12 cellular contexts compared by ENCODE assay signal in genomic region chr10:86348321-86349210, GRCh38. TPM values are rescaled to one million over a fixed set of nuclear protein-coding genes. Genes with fewer than 3 reads are reported as not detected.
DNase-seq lines count a peak whose midpoint lies in the region; ATAC-seq and TF ChIP-seq lines count a peak whose summit lies in the region.
"Had no signal": no experiment of that assay in that cellular context is flagged by ENCODE, and none has a peak within 500 bp of the region (broad histone marks: within the 10 kb centered on the region; RNA-seq: fewer than 3 reads in every experiment).

No MANE protein-coding gene starts in this region.

- H3K4me1 Mint-ChIP-seq in CD14-positive monocyte (peaks cover 3% of the 10 kb centered on the region), neural progenitor cell (peaks cover 24% of the 10 kb centered on the region)

- DNase-seq in CD14-positive monocyte (ENCODE audit: low spot score) (peak; percentile 44), OCI-M1 (lab: John Stamatoyannopoulos, UW) (peak; percentile 14), fibroblast of the aortic adventitia (ENCODE audit: low read depth) (no peak), neural progenitor cell (ENCODE audit: low spot score) (peak; percentile 47), NCI-H1436 treated with DMSO at 0.1 percent for 48 hours (lab: John Stamatoyannopoulos, UW) (no peak)
- DNase-seq: CD8-positive, alpha-beta T cell; NCI-H1092 had no signal

- no peak for TF ChIP-seq CTCF in CD14-positive monocyte (IDR thresholded peaks at IDR 0.05)
- peak; percentile 15 for TF ChIP-seq CTCF in fibroblast of the aortic adventitia (IDR thresholded peaks at IDR 0.05; ENCODE audit: insufficient read depth, low read length)
- TF ChIP-seq CTCF in neural progenitor cell (IDR thresholded peaks at IDR 0.05) = peak; percentile 32

- ATAC-seq in HG03175 (IDR thresholded peaks at IDR 0.05; ENCODE audit: unreplicated experiment) (no peak), HG03354 (IDR thresholded peaks at IDR 0.05; ENCODE audit: poor library complexity, severe bottlenecking, unreplicated experiment) (no peak), HG02885 (IDR thresholded peaks at IDR 0.05; ENCODE audit: poor library complexity, unreplicated experiment) (no peak)
- ATAC-seq: CD8-positive, alpha-beta T cell had no signal

- H3K27ac ChIP-seq in neural progenitor cell = no peak overlapping the region
- H3K27ac ChIP-seq: adrenal gland had no signal

- H3K27ac Mint-ChIP-seq in CD14-positive monocyte (peak overlapping the region in 1 of 7 donors; percentile 33), neural progenitor cell (peak overlapping the region; percentile 13)
- H3K27ac Mint-ChIP-seq: CD8-positive, alpha-beta T cell had no signal

- no peaks in the 10 kb centered on the region for H3K36me3 Mint-ChIP-seq in CD14-positive monocyte
- H3K36me3 Mint-ChIP-seq in neural progenitor cell = no peaks in the 10 kb centered on the region
- H3K36me3 Mint-ChIP-seq: CD8-positive, alpha-beta T cell had no signal

- H4K20me1 ChIP-seq in neural progenitor cell (ENCODE audit: low read depth) = peaks cover 9% of the 10 kb centered on the region

- intact Hi-C loops in CD14-positive monocyte (cut with micrococcal nuclease) = no loop called here

- H3K4me3 ChIP-seq in fibroblast of the aortic adventitia (ENCODE audit: low read depth, low read length) (no peak overlapping the region), neural progenitor cell (no peak overlapping the region)
- H3K4me3 ChIP-seq: adrenal gland had no signal

- H3K4me3 Mint-ChIP-seq in CD14-positive monocyte = no peak overlapping the region
- H3K4me3 Mint-ChIP-seq in neural progenitor cell = no peak overlapping the region
- H3K4me3 Mint-ChIP-seq: CD8-positive, alpha-beta T cell had no signal

- H3K9ac ChIP-seq in neural progenitor cell = no peak overlapping the region

- H2AFZ ChIP-seq in neural progenitor cell (replicated peaks) = no peak overlapping the region

- peaks cover 4% of the 10 kb centered on the region for H3F3A ChIP-seq in neural progenitor cell (ENCODE audit: low read depth)

- H3K27me3 ChIP-seq in neural progenitor cell = no peaks in the 10 kb centered on the region
- H3K27me3 ChIP-seq: adrenal gland had no signal

- H3K9me3 ChIP-seq in neural progenitor cell (ENCODE audit: low read depth) = no peaks in the 10 kb centered on the region
- H3K9me3 ChIP-seq: adrenal gland had no signal

- H3K4me1 ChIP-seq in neural progenitor cell = peaks cover 19% of the 10 kb centered on the region
- H3K4me1 ChIP-seq: adrenal gland had no signal

- H3K36me3 ChIP-seq in neural progenitor cell = no peaks in the 10 kb centered on the region
- H3K36me3 ChIP-seq: adrenal gland had no signal

- H3K9me3 Mint-ChIP-seq in CD14-positive monocyte (peaks cover 2 to 9% (median 3%) of the 10 kb centered on the region in 7 donors), neural progenitor cell (no peaks in the 10 kb centered on the region)

- no peak overlapping the region for H3K4me2 ChIP-seq in neural progenitor cell

- H3K27me3 Mint-ChIP-seq in CD14-positive monocyte (ENCODE audit: low read depth in 3 of 3) (peaks cover 3 to 6% (median 5%) of the 10 kb centered on the region in 3 donors), neural progenitor cell (ENCODE audit: insufficient read depth, low read depth) (peaks cover 2% of the 10 kb centered on the region)

- no peaks in the 10 kb centered on the region for H3K79me2 ChIP-seq in neural progenitor cell (ENCODE audit: low read depth)

RNA-seq across cellular contexts. Expression of gene GRID1, which starts 18.0 kb away (rescaled TPM):
- polyA plus RNA-seq in CD14-positive monocyte = not detected
- total RNA-seq in fibroblast of the aortic adventitia (ENCODE audit: low replicate concordance) (not detected in 2 replicates), neural progenitor cell (ENCODE audit: low replicate concordance) (0.31 TPM in 1 of 2 replicates, not detected in the other)
- total RNA-seq: CD8-positive, alpha-beta T cell; HT-29 had no signal

Comparison
In these comparisons a context has a peak if more than half of its experiments do, and no peak if none do; other contexts are left out.
1. DNase-seq: peak in CD14-positive monocyte (single experiment), OCI-M1 (single experiment) and neural progenitor cell (single experiment); none in fibroblast of the aortic adventitia (single experiment) and NCI-H1436 treated with DMSO at 0.1 percent for 48 hours (single experiment).